Comparison of ENCODE assay signal across 1 cellular context in genomic region chr6:26312501-26313390, GRCh38.
TF ChIP-seq lines count a peak whose summit lies in the region.

No MANE protein-coding gene starts in this region.

TF ChIP-seq in K562, 482 proteins besides CTCF, POLR2A, EP300 and RAD21 (continued from another document and continues in another):
- 0 out of 2 replicates have a peak, but pooled peaks have one; percentile 5 for TF ChIP-seq CUX1 (CRISPR knock-in tag; IDR thresholded peaks at IDR 0.05)
- TF ChIP-seq MXI1 (IDR thresholded peaks at IDR 0.05; ENCODE audit: low read depth, low read length), result peak; percentile 17; the same call in 1 of the 2 replicates
- no peak; the same call in none of the 2 replicates for TF ChIP-seq CGGBP1 (CRISPR knock-in tag; IDR thresholded peaks at IDR 0.05)
- TF ChIP-seq FIP1L1 (IDR thresholded peaks at IDR 0.05; ENCODE audit: low read depth, low read length, poor library complexity, severe bottlenecking), result no peak
- peak; percentile 46 for TF ChIP-seq PHF20 (IDR thresholded peaks at IDR 0.05; ENCODE audit: partially characterized antibody)
- peak; percentile 61 for TF ChIP-seq MEIS2 (IDR thresholded peaks at IDR 0.05; ENCODE audit: partially characterized antibody)
- peak; percentile 90 for TF ChIP-seq ZBTB5 (IDR thresholded peaks at IDR 0.05)
- peak; percentile 74 for TF ChIP-seq NUFIP1 (IDR thresholded peaks at IDR 0.05; ENCODE audit: partially characterized antibody)
- no peak for TF ChIP-seq BRF2 (IDR thresholded peaks at IDR 0.05; ENCODE audit: borderline replicate concordance, insufficient read depth, insufficient read length)
- TF ChIP-seq CHCHD3 (CRISPR knock-in tag; IDR thresholded peaks at IDR 0.05), result 0 out of 2 replicates have a peak, but pooled peaks have one; percentile 60
- TF ChIP-seq GABPB1 (CRISPR knock-in tag; IDR thresholded peaks at IDR 0.05), result peak; percentile 52; the same call in 1 of the 2 replicates
- peak; percentile 97 for TF ChIP-seq BRD9 (IDR thresholded peaks at IDR 0.05; ENCODE audit: low read depth, partially characterized antibody)
- no peak for TF ChIP-seq SMARCA5 (IDR thresholded peaks at IDR 0.05)
- no peak for TF ChIP-seq ATF6 (CRISPR knock-in tag; IDR thresholded peaks at IDR 0.05)
- TF ChIP-seq SRSF3 (IDR thresholded peaks at IDR 0.05; ENCODE audit: insufficient read depth, low read length), result no peak
- TF ChIP-seq IRF9 (tag; IDR thresholded peaks at IDR 0.05), result no peak
- peak; percentile 27; the same call in 1 of the 2 replicates for TF ChIP-seq BHLHE40 (IDR thresholded peaks at IDR 0.05; ENCODE audit: low read length)
- peak; percentile 95 for TF ChIP-seq HNRNPLL (IDR thresholded peaks at IDR 0.05; ENCODE audit: low read depth, low read length, poor library complexity, severe bottlenecking)
- TF ChIP-seq USF1 (CRISPR knock-in tag; IDR thresholded peaks at IDR 0.05), result no peak
- TF ChIP-seq ZNF133 (CRISPR knock-in tag; IDR thresholded peaks at IDR 0.05), result no peak
- no peak for TF ChIP-seq RBM34 (IDR thresholded peaks at IDR 0.05; ENCODE audit: borderline replicate concordance, insufficient read depth, low read length)
- no peak for TF ChIP-seq ZNF23 (CRISPR knock-in tag; IDR thresholded peaks at IDR 0.05)
- no peak for TF ChIP-seq BMI1 (IDR thresholded peaks at IDR 0.05; ENCODE audit: low read length)
- no peak for TF ChIP-seq SREBF2 (CRISPR knock-in tag; IDR thresholded peaks at IDR 0.05)
- TF ChIP-seq ZNF583 (CRISPR knock-in tag; IDR thresholded peaks at IDR 0.05), result no peak
- TF ChIP-seq MECOM (CRISPR knock-in tag; IDR thresholded peaks at IDR 0.05), result no peak
- peak in 1 of 3 experiments; percentile 56; a peak in 2 of 6 replicates for TF ChIP-seq ZBTB11 (CRISPR knock-in tag; IDR thresholded peaks at IDR 0.05)
- TF ChIP-seq RAD51 (IDR thresholded peaks at IDR 0.05; ENCODE audit: borderline replicate concordance, low read depth), result peak; percentile 33; the same call in 1 of the 2 replicates
- no peak for TF ChIP-seq FOXA1 (IDR thresholded peaks at IDR 0.05; ENCODE audit: borderline replicate concordance)
- peak; percentile 58 for TF ChIP-seq SOX6 (IDR thresholded peaks at IDR 0.05)
- peak; percentile 63 for TF ChIP-seq ZNF766 (CRISPR knock-in tag; conservative IDR thresholded peaks at IDR 0.05)
- TF ChIP-seq NR2C1 (IDR thresholded peaks at IDR 0.05), result 0 out of 2 replicates have a peak, but pooled peaks have one; percentile 42
- no peak for TF ChIP-seq NR2C1 (tag; IDR thresholded peaks at IDR 0.05)
- TF ChIP-seq RB1 (IDR thresholded peaks at IDR 0.05; ENCODE audit: low read depth), result peak; percentile 48
- no peak; the same call in 1 of the 2 replicates for TF ChIP-seq ZBTB12 (CRISPR knock-in tag; IDR thresholded peaks at IDR 0.05)
- peak; percentile 64 for TF ChIP-seq BCOR (IDR thresholded peaks at IDR 0.05)
- TF ChIP-seq ZNF316 (IDR thresholded peaks at IDR 0.05), result no peak
- TF ChIP-seq EP400 (IDR thresholded peaks at IDR 0.05), result peak; percentile 49
- TF ChIP-seq KDM1A (IDR thresholded peaks at IDR 0.05), result peak; percentile 51 to 56; a peak in 3 of 4 replicates
- TF ChIP-seq DLX4 (CRISPR knock-in tag; IDR thresholded peaks at IDR 0.05), result no peak
- peak; percentile 7 to 34; a peak in 2 of 4 replicates for TF ChIP-seq MLLT1 (IDR thresholded peaks at IDR 0.05)
